ENCODE assay signal across 8 cellular contexts in genomic region chr4:184328022-184328736, GRCh38.
DNase-seq lines count a peak whose midpoint lies in the region; ATAC-seq and TF ChIP-seq lines count a peak whose summit lies in the region.

No MANE protein-coding gene starts in this region.

- peaks cover 3 to 36% (median 11%) of the 10 kb centered on the region in 4 donors for H3K4me1 ChIP-seq in transverse colon

- ATAC-seq in HG03045 (IDR thresholded peaks at IDR 0.05; ENCODE audit: unreplicated experiment) = peak; percentile 79

- DNase-seq in activated T-cell treated with anti-CD3 and anti-CD28 coated beads, Interleukin-2, amount 50 U/mL, for 24 hours = peak; percentile 40
- DNase-seq in activated T-cell treated with anti-CD3 and anti-CD28 coated beads for 4 hours = no peak
- DNase-seq in activated T-helper 1 cell treated with anti-CD3 and anti-CD28 coated beads, Interleukin-12 subunit alpha, Interleukin-12 subunit beta, Interleukin-2, Interleukin-4 antibody, amounts not matched to agents 30 ng/mL and 10 ng/mL and 1 ng/mL, durations not matched to agents 14 hours and 24 hours and 36 hours (ENCODE audit: low spot score) = peak; percentile 49
- DNase-seq in transverse colon = no peak
- no peak for DNase-seq in effector CD4-positive, alpha-beta T cell
- no peak for DNase-seq in NCI-H774 (lab: John Stamatoyannopoulos, UW)
- DNase-seq in UCSD-AML1 (lab: John Stamatoyannopoulos, UW; ENCODE audit: unreplicated experiment) = no peak

- in situ Hi-C loops in transverse colon (cut with MboI; ENCODE audit: low pct_ligation_motif_present in 1 of 4, low pct_unique_long_range_greater_than_20kb in 1 of 4, low sequenced_read_pairs in 3 of 4) = no loop called here

- peaks cover 27% of the 10 kb centered on the region for H3K4me1 Mint-ChIP-seq in activated T-cell treated with anti-CD3 and anti-CD28 coated beads, Interleukin-2, amount 50 U/mL, for 24 hours (ENCODE audit: low read depth)
- H3K4me1 Mint-ChIP-seq in activated T-helper 1 cell treated with anti-CD3 and anti-CD28 coated beads, Interleukin-12 subunit alpha, Interleukin-12 subunit beta, Interleukin-2, Interleukin-4 antibody, amounts not matched to agents 30 ng/mL and 10 ng/mL and 1 ng/mL, durations not matched to agents 14 hours and 24 hours and 36 hours (ENCODE audit: low read depth) = peaks cover 51% of the 10 kb centered on the region

- no peak for TF ChIP-seq EP300 in transverse colon (IDR thresholded peaks at IDR 0.05; ENCODE audit: low read depth)

- no peak for TF ChIP-seq CTCF in transverse colon (IDR thresholded peaks at IDR 0.05)

- no peak overlapping the region for H3K4me3 ChIP-seq in transverse colon

- H3K9me3 ChIP-seq in transverse colon = no peaks in the 10 kb centered on the region

- no peaks in the 10 kb centered on the region for H3K27me3 ChIP-seq in transverse colon

- H3K4me3 Mint-ChIP-seq in activated T-cell treated with anti-CD3 and anti-CD28 coated beads, Interleukin-2, amount 50 U/mL, for 24 hours = no peak overlapping the region
- peak overlapping the region; percentile 48 for H3K4me3 Mint-ChIP-seq in activated T-helper 1 cell treated with anti-CD3 and anti-CD28 coated beads, Interleukin-12 subunit alpha, Interleukin-12 subunit beta, Interleukin-2, Interleukin-4 antibody, amounts not matched to agents 30 ng/mL and 10 ng/mL and 1 ng/mL, durations not matched to agents 14 hours and 24 hours and 36 hours

- 74 to 83% methylated on average over 2 to 7 of the region's 7 CpGs for WGBS in transverse colon (ENCODE audit: low coverage in 1 of 2), 2 donors

- no peak for TF ChIP-seq POLR2A in transverse colon (IDR thresholded peaks at IDR 0.05)

- intact Hi-C loops in activated T-helper 1 cell treated with anti-CD3 and anti-CD28 coated beads, Interleukin-12 subunit alpha, Interleukin-12 subunit beta, Interleukin-2, Interleukin-4 antibody, amounts not matched to agents 30 ng/mL and 10 ng/mL and 1 ng/mL, durations not matched to agents 14 hours and 24 hours and 36 hours (cut with micrococcal nuclease) = loop anchor here (2.0 kb wide), 1 partner anchor 39 kb away; no protein-coding TSS in a partner anchor
- intact Hi-C loops in transverse colon (cut with DNase I; ENCODE audit: low total_unique reads) = no loop called here

- H3K27ac ChIP-seq in transverse colon = peak overlapping the region in 3 of 4 donors; percentile 11 to 36 (median 20)

- no peaks in the 10 kb centered on the region for H3K9me3 Mint-ChIP-seq in activated T-cell treated with anti-CD3 and anti-CD28 coated beads, Interleukin-2, amount 50 U/mL, for 24 hours
- no peaks in the 10 kb centered on the region for H3K9me3 Mint-ChIP-seq in activated T-helper 1 cell treated with anti-CD3 and anti-CD28 coated beads, Interleukin-12 subunit alpha, Interleukin-12 subunit beta, Interleukin-2, Interleukin-4 antibody, amounts not matched to agents 30 ng/mL and 10 ng/mL and 1 ng/mL, durations not matched to agents 14 hours and 24 hours and 36 hours

- no peaks in the 10 kb centered on the region for H3K36me3 Mint-ChIP-seq in activated T-cell treated with anti-CD3 and anti-CD28 coated beads, Interleukin-2, amount 50 U/mL, for 24 hours (ENCODE audit: low read depth)
- H3K36me3 Mint-ChIP-seq in activated T-helper 1 cell treated with anti-CD3 and anti-CD28 coated beads, Interleukin-12 subunit alpha, Interleukin-12 subunit beta, Interleukin-2, Interleukin-4 antibody, amounts not matched to agents 30 ng/mL and 10 ng/mL and 1 ng/mL, durations not matched to agents 14 hours and 24 hours and 36 hours (ENCODE audit: low read depth) = peaks cover 4% of the 10 kb centered on the region

- no peaks in the 10 kb centered on the region for H3K27me3 Mint-ChIP-seq in activated T-cell treated with anti-CD3 and anti-CD28 coated beads, Interleukin-2, amount 50 U/mL, for 24 hours
- H3K27me3 Mint-ChIP-seq in activated T-helper 1 cell treated with anti-CD3 and anti-CD28 coated beads, Interleukin-12 subunit alpha, Interleukin-12 subunit beta, Interleukin-2, Interleukin-4 antibody, amounts not matched to agents 30 ng/mL and 10 ng/mL and 1 ng/mL, durations not matched to agents 14 hours and 24 hours and 36 hours (ENCODE audit: insufficient read depth) = no peaks in the 10 kb centered on the region

- H3K36me3 ChIP-seq in transverse colon = no peaks in the 10 kb centered on the region

- no peak overlapping the region for H3K27ac Mint-ChIP-seq in activated T-cell treated with anti-CD3 and anti-CD28 coated beads, Interleukin-2, amount 50 U/mL, for 24 hours
- H3K27ac Mint-ChIP-seq in activated T-helper 1 cell treated with anti-CD3 and anti-CD28 coated beads, Interleukin-12 subunit alpha, Interleukin-12 subunit beta, Interleukin-2, Interleukin-4 antibody, amounts not matched to agents 30 ng/mL and 10 ng/mL and 1 ng/mL, durations not matched to agents 14 hours and 24 hours and 36 hours = peak overlapping the region; percentile 87

Comparison
In these comparisons a context has a peak if more than half of its experiments do, and no peak if none do; other contexts are left out.
1. DNase-seq: peak in activated T-cell treated with anti-CD3 and anti-CD28 coated beads, Interleukin-2, amount 50 U/mL, for 24 hours (single experiment) and activated T-helper 1 cell treated with anti-CD3 and anti-CD28 coated beads, Interleukin-12 subunit alpha, Interleukin-12 subunit beta, Interleukin-2, Interleukin-4 antibody, amounts not matched to agents 30 ng/mL and 10 ng/mL and 1 ng/mL, durations not matched to agents 14 hours and 24 hours and 36 hours (single experiment); none in activated T-cell treated with anti-CD3 and anti-CD28 coated beads for 4 hours (single experiment), transverse colon (single experiment), effector CD4-positive, alpha-beta T cell (single experiment), NCI-H774 (single experiment) and UCSD-AML1 (single experiment).